Comparison of ENCODE assay signal across 27 cellular contexts in genomic region chr14:75494898-75495297, GRCh38. TPM values are rescaled to one million over a fixed set of nuclear protein-coding genes. Genes with fewer than 3 reads are reported as not detected.
A peak's percentile ranks its signal among the peaks of the same experiment; 100 is the strongest.
DNase-seq lines count a peak whose midpoint lies in the region; ATAC-seq, FAIRE-seq and TF ChIP-seq lines count a peak whose summit lies in the region.
"Had no signal": no experiment of that assay in that cellular context is flagged by ENCODE, and none has a peak within 500 bp of the region (broad histone marks: within the 10 kb centered on the region; RNA-seq: fewer than 3 reads in every experiment).

No MANE protein-coding gene starts in this region.

- no peak for TF ChIP-seq CTCF in right atrium auricular region (IDR thresholded peaks at IDR 0.05)
- no peak for TF ChIP-seq CTCF in bronchial epithelial cell (IDR thresholded peaks at IDR 0.05; ENCODE audit: insufficient read depth, low read length, severe bottlenecking)

- DNase-seq in right atrium auricular region (ENCODE audit: low spot score) (peak; percentile 23), left cardiac atrium (no peak), M059J (ENCODE audit: low read depth) (peak; percentile 66), bronchial epithelial cell (ENCODE audit: low read depth) (peak; percentile 8)
- DNase-seq in naive thymus-derived CD8-positive, alpha-beta T cell, result no peak
- no peak for DNase-seq in activated naive CD4-positive, alpha-beta T cell treated with anti-CD3 and anti-CD28 coated beads, Interleukin-2, amount 10 ng/mL, durations not matched to agents 7 days and 5 days
- DNase-seq: activated CD4-positive, alpha-beta T cell treated with anti-CD3 and anti-CD28 coated beads, Interleukin-2, amount 10 ng/mL, durations not matched to agents 24 days and 14 days; activated naive CD4-positive, alpha-beta T cell treated with anti-CD3 and anti-CD28 coated beads, Interleukin-2, amount 50 U/mL, for 16 hours; aorta; immature natural killer cell; Kasumi-1; left ventricle myocardium superior; NCI-H1092; NCI-H187 treated with DMSO at 0.1 percent for 48 hours; NCI-H774; OCI-M1; SHP77; stimulated activated naive B cell treated with anti-CD40 and anti-IgM and Interleukin-4, amounts not matched to agents 10 μg/mL and 1 μg/mL and 100 μg/mL, for 72 hours; T-cell had no signal

- no peak for ATAC-seq in left cardiac atrium
- ATAC-seq in stimulated activated memory B cell treated with anti-CD40 and anti-IgM and Interleukin-4, amounts not matched to agents 10 μg/mL and 1 μg/mL and 100 μg/mL, for 72 hours, result no peak
- no peak for ATAC-seq in naive thymus-derived CD8-positive, alpha-beta T cell
- no peak for ATAC-seq in HG02610 (IDR thresholded peaks at IDR 0.05; ENCODE audit: unreplicated experiment)
- ATAC-seq: left ventricle myocardium superior; stimulated activated naive B cell treated with anti-CD40 and anti-IgM and Interleukin-4, amounts not matched to agents 10 μg/mL and 1 μg/mL and 100 μg/mL, for 72 hours; T-cell had no signal

- no peaks in the 10 kb centered on the region for H3K4me1 ChIP-seq in right atrium auricular region
- H3K4me1 ChIP-seq: neural progenitor cell, prostate gland had no signal

- intact Hi-C loops in left cardiac atrium (cut with DNase I), result loop anchor here in 1 of 2 donors (10.0 kb wide), 1 partner anchor 360 kb away; no protein-coding TSS in a partner anchor

- no peaks in the 10 kb centered on the region for H3K36me3 Mint-ChIP-seq in stimulated activated memory B cell treated with anti-CD40 and anti-IgM and Interleukin-4, amounts not matched to agents 10 μg/mL and 1 μg/mL and 100 μg/mL, for 72 hours
- no peaks in the 10 kb centered on the region for H3K36me3 Mint-ChIP-seq in naive thymus-derived CD8-positive, alpha-beta T cell
- no peaks in the 10 kb centered on the region for H3K36me3 Mint-ChIP-seq in activated naive CD4-positive, alpha-beta T cell treated with anti-CD3 and anti-CD28 coated beads, Interleukin-2, amount 10 ng/mL, durations not matched to agents 7 days and 5 days
- H3K36me3 Mint-ChIP-seq: immature natural killer cell, neural progenitor cell, T-cell had no signal

- H3K36me3 ChIP-seq in right atrium auricular region (no peaks in the 10 kb centered on the region), bronchial epithelial cell (ENCODE audit: control insufficient read depth, insufficient read depth, low read length) (no peaks in the 10 kb centered on the region)
- H3K36me3 ChIP-seq: neural progenitor cell, prostate gland had no signal

- CTCF ChIA-PET in activated naive CD4-positive, alpha-beta T cell treated with anti-CD3 and anti-CD28 coated beads, Interleukin-2, amount 10 ng/mL, durations not matched to agents 7 days and 5 days (lab: Charles Lee), result interaction anchor here (0.8 to 2.1 kb wide), 8 partner anchors 21 to 189 kb away, joined by 3 to 14 read pairs (median 4); no protein-coding TSS in a partner anchor

- no peak for FAIRE-seq in bronchial epithelial cell (lab: Jason Lieb, UNC)
- FAIRE-seq: D721Med had no signal

- H3K27me3 Mint-ChIP-seq in stimulated activated memory B cell treated with anti-CD40 and anti-IgM and Interleukin-4, amounts not matched to agents 10 μg/mL and 1 μg/mL and 100 μg/mL, for 72 hours, result no peaks in the 10 kb centered on the region
- peaks cover 0 to 6% (median 0%) of the 10 kb centered on the region in 5 donors for H3K27me3 Mint-ChIP-seq in naive thymus-derived CD8-positive, alpha-beta T cell
- peaks cover 4% of the 10 kb centered on the region for H3K27me3 Mint-ChIP-seq in activated naive CD4-positive, alpha-beta T cell treated with anti-CD3 and anti-CD28 coated beads, Interleukin-2, amount 10 ng/mL, durations not matched to agents 7 days and 5 days
- H3K27me3 Mint-ChIP-seq: activated CD4-positive, alpha-beta T cell treated with anti-CD3 and anti-CD28 coated beads, Interleukin-2, amount 10 ng/mL, durations not matched to agents 24 days and 14 days; stimulated activated naive B cell treated with anti-CD40 and anti-IgM and Interleukin-4, amounts not matched to agents 10 μg/mL and 1 μg/mL and 100 μg/mL, for 72 hours; T-cell had no signal

- no peak overlapping the region for H3K27ac ChIP-seq in right atrium auricular region
- H3K27ac ChIP-seq: C4-2B, neural progenitor cell, prostate gland had no signal

- POLR2A ChIA-PET in naive thymus-derived CD8-positive, alpha-beta T cell (lab: Charles Lee), result interaction anchor here (0.6 kb wide), 1 partner anchor 185 kb away, joined by 5 read pairs; no protein-coding TSS in a partner anchor

- no peaks in the 10 kb centered on the region for H3K9me3 Mint-ChIP-seq in stimulated activated memory B cell treated with anti-CD40 and anti-IgM and Interleukin-4, amounts not matched to agents 10 μg/mL and 1 μg/mL and 100 μg/mL, for 72 hours
- H3K9me3 Mint-ChIP-seq in naive thymus-derived CD8-positive, alpha-beta T cell, result no peaks in the 10 kb centered on the region
- H3K9me3 Mint-ChIP-seq in activated naive CD4-positive, alpha-beta T cell treated with anti-CD3 and anti-CD28 coated beads, Interleukin-2, amount 10 ng/mL, durations not matched to agents 7 days and 5 days, result peaks cover 3% of the 10 kb centered on the region
- H3K9me3 Mint-ChIP-seq: activated CD4-positive, alpha-beta T cell treated with anti-CD3 and anti-CD28 coated beads, Interleukin-2, amount 10 ng/mL, durations not matched to agents 24 days and 14 days; immature natural killer cell; neural progenitor cell; T-cell had no signal

- no peaks in the 10 kb centered on the region for H3K9me3 ChIP-seq in right atrium auricular region
- H3K9me3 ChIP-seq: prostate gland had no signal

- H3K4me1 Mint-ChIP-seq in stimulated activated memory B cell treated with anti-CD40 and anti-IgM and Interleukin-4, amounts not matched to agents 10 μg/mL and 1 μg/mL and 100 μg/mL, for 72 hours, result peaks cover 80% of the 10 kb centered on the region
- peaks cover 7 to 15% (median 10%) of the 10 kb centered on the region in 4 donors for H3K4me1 Mint-ChIP-seq in naive thymus-derived CD8-positive, alpha-beta T cell
- H3K4me1 Mint-ChIP-seq in activated naive CD4-positive, alpha-beta T cell treated with anti-CD3 and anti-CD28 coated beads, Interleukin-2, amount 10 ng/mL, durations not matched to agents 7 days and 5 days, result peaks cover 13% of the 10 kb centered on the region

- no peaks in the 10 kb centered on the region for H3K27me3 ChIP-seq in right atrium auricular region
- H3K27me3 ChIP-seq in bronchial epithelial cell (ENCODE audit: control insufficient read depth, insufficient read depth, low read length), result no peaks in the 10 kb centered on the region
- H3K27me3 ChIP-seq: neural progenitor cell had no signal

- H3K4me3 ChIP-seq in right atrium auricular region (no peak overlapping the region), bronchial epithelial cell (ENCODE audit: low read depth, low read length) (no peak overlapping the region)
- H3K4me3 ChIP-seq: neural progenitor cell, prostate gland had no signal

- no peak overlapping the region for H3K4me3 Mint-ChIP-seq in stimulated activated memory B cell treated with anti-CD40 and anti-IgM and Interleukin-4, amounts not matched to agents 10 μg/mL and 1 μg/mL and 100 μg/mL, for 72 hours
- no peak overlapping the region for H3K4me3 Mint-ChIP-seq in naive thymus-derived CD8-positive, alpha-beta T cell
- no peak overlapping the region for H3K4me3 Mint-ChIP-seq in activated naive CD4-positive, alpha-beta T cell treated with anti-CD3 and anti-CD28 coated beads, Interleukin-2, amount 10 ng/mL, durations not matched to agents 7 days and 5 days
- H3K4me3 Mint-ChIP-seq: activated CD4-positive, alpha-beta T cell treated with anti-CD3 and anti-CD28 coated beads, Interleukin-2, amount 10 ng/mL, durations not matched to agents 24 days and 14 days; immature natural killer cell; neural progenitor cell; stimulated activated naive B cell treated with anti-CD40 and anti-IgM and Interleukin-4, amounts not matched to agents 10 μg/mL and 1 μg/mL and 100 μg/mL, for 72 hours; T-cell had no signal

- H3K27ac Mint-ChIP-seq in stimulated activated memory B cell treated with anti-CD40 and anti-IgM and Interleukin-4, amounts not matched to agents 10 μg/mL and 1 μg/mL and 100 μg/mL, for 72 hours, result peak overlapping the region; percentile 85
- no peak overlapping the region for H3K27ac Mint-ChIP-seq in naive thymus-derived CD8-positive, alpha-beta T cell
- H3K27ac Mint-ChIP-seq in activated naive CD4-positive, alpha-beta T cell treated with anti-CD3 and anti-CD28 coated beads, Interleukin-2, amount 10 ng/mL, durations not matched to agents 7 days and 5 days, result no peak overlapping the region
- H3K27ac Mint-ChIP-seq: immature natural killer cell; neural progenitor cell; stimulated activated naive B cell treated with anti-CD40 and anti-IgM and Interleukin-4, amounts not matched to agents 10 μg/mL and 1 μg/mL and 100 μg/mL, for 72 hours; T-cell had no signal

RNA-seq across cellular contexts. Expression of gene BATF, which starts 27.4 kb away (rescaled TPM):
- 1 to 10 TPM; 1.4 to 6.2 TPM for total RNA-seq in right atrium auricular region
- 1 to 10 TPM; 1.8 to 2.3 TPM for total RNA-seq in left cardiac atrium
- 1.9 TPM in 1 of 2 replicates, not detected in the other for total RNA-seq in M059J (2014; rRNA removed; shearing (Covaris generic))
- total RNA-seq in bronchial epithelial cell, result 2.6 and 3.4 TPM in 2 replicates
- total RNA-seq in naive thymus-derived CD8-positive, alpha-beta T cell, result 1 to 10 TPM; 5.5 to 5.7 TPM
- 10 to 100 TPM; 22.7 to 32.2 (median 26.1) TPM for polyA plus RNA-seq in naive thymus-derived CD8-positive, alpha-beta T cell
- total RNA-seq: fibroblast of villous mesenchyme, G401 had no signal

Comparison
In these comparisons a context has a peak if more than half of its experiments do, and no peak if none do; other contexts are left out.
1. DNase-seq: peak in right atrium auricular region (single experiment), M059J (single experiment) and bronchial epithelial cell (single experiment); none in left cardiac atrium (single experiment), naive thymus-derived CD8-positive, alpha-beta T cell (0 of 10) and activated naive CD4-positive, alpha-beta T cell treated with anti-CD3 and anti-CD28 coated beads, Interleukin-2, amount 10 ng/mL, durations not matched to agents 7 days and 5 days (single experiment).